1 cellular context compared by ENCODE assay signal in the genomic region with DNA sequence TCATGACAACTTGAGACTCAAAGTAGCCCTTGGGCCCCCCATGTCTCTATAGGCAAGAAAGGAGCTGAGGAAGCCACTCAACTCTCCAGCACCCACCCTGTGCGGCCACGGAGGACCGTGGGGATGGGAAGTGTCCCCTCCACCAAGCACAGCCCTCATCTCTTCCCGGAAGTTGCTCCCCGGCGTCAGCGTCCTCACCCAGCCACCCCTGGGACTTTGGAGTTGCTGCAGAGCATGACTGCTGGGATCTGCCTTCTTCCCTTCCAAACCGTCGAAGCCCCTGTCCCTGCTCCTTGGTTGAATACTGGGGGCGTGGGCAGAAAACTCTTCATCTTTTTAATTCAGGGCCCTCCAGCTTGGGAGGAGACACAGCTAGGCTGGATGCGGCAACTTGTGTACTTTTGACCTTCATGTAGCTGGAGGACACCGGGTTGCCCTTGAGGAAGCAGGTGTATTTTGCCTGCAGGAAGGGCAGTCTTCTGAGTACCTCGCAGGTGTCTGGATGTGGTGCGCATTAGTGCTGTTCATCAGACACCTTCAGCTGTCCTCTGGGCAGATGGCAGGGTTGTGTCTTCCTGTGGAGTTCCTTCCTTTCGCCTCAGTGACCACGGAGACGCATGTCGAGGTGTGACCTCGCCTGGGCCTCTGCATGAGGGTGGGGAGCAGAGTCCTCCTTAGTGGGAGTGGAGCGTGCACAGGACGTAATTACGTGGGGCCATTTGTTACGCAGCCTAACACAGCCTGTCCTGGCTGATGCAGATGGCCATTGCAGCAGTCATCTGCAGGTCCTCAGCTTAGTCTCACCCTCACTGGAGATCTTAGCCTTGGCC.
TF ChIP-seq lines count a peak whose summit lies in the region.

No MANE protein-coding gene starts in this region.

TF ChIP-seq in WTC11, 78 proteins besides CTCF, POLR2A, EP300 and RAD21 (continued from another document):
- TF ChIP-seq GTF2I (CRISPR knock-in tag; conservative IDR thresholded peaks at IDR 0.05), result peak; percentile 61; the same call in 1 of the 2 replicates
